In the genomic region with DNA sequence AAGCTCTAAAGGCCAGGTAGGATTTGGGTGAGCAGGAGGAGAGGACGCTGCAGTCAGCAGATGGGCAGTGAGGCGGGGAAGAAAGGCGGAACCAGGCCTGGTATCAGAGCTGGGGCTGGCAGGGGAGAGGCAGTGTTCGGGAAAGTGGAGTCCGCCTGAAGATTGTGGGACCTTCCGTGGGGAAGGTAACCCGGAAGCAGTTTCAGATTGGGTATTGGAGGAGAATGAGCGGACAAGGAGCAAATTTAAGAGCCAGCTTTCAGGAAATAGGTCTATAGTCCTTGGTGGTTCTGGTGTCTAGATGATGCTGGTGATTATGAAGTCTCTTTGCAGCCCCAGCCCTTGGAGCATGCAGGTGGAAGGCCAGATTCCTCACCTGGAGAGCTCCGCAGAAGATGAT, we compare ENCODE assay signal across 18 cellular contexts. TPM values are rescaled to one million over a fixed set of nuclear protein-coding genes. Genes with fewer than 3 reads are reported as not detected.
DNase-seq lines count a peak whose midpoint lies in the region; ATAC-seq, FAIRE-seq and TF ChIP-seq lines count a peak whose summit lies in the region.
"Had no signal": no experiment of that assay in that cellular context is flagged by ENCODE, and none has a peak within 500 bp of the region (broad histone marks: within the 10 kb centered on the region; RNA-seq: fewer than 3 reads in every experiment).

No MANE protein-coding gene starts in this region.

- H3K9ac ChIP-seq in H9 (ENCODE audit: extremely low read depth, insufficient read length, low read length) = no peak overlapping the region
- H3K9ac ChIP-seq in H1 (replicated peaks in 1 of 4; ENCODE audit: extremely low read depth in 1 of 4, low read depth in 3 of 4, low read length in 3 of 4) = no peak overlapping the region
- H3K9ac ChIP-seq: BLaER1, GM23248 had no signal

- H3K18ac ChIP-seq in H9 (ENCODE audit: insufficient read length, low read depth, low read length) (no peak overlapping the region), H1 (ENCODE audit: extremely low read depth, low read length) (no peak overlapping the region)

- H3K23me2 ChIP-seq in H9 (ENCODE audit: insufficient read length, low read depth, low read length, poor library complexity, severe bottlenecking) = no peaks in the 10 kb centered on the region
- no peaks in the 10 kb centered on the region for H3K23me2 ChIP-seq in H1 (ENCODE audit: low read depth, low read length)

- CTCF ChIA-PET in H1 (lab: Charles Lee; ENCODE audit: partially characterized antibody) = interaction anchor here (1.2 to 15.2 kb wide), 19 partner anchors 8 to 118 kb away, joined by 5 to 218 read pairs (median 20); a partner anchor contains a TSS

- H4K8ac ChIP-seq in H9 (replicated peaks; ENCODE audit: insufficient read length, low read depth, low read length) (no peak overlapping the region), H1 (ENCODE audit: extremely low read depth, insufficient read depth, low read length) (no peak overlapping the region)

- H3K23ac ChIP-seq in H9 (ENCODE audit: insufficient read length, low read depth, low read length) (no peak overlapping the region), H1 (ENCODE audit: insufficient read length) (no peak overlapping the region)

- FAIRE-seq in H1 (lab: Jason Lieb, UNC) (no peak), pancreas (lab: Jason Lieb, UNC) (no peak)
- FAIRE-seq: GM12878, HepG2 had no signal

- H3K27me3 ChIP-seq in H9 (ENCODE audit: insufficient read depth, low read length) = no peaks in the 10 kb centered on the region
- no peaks in the 10 kb centered on the region for H3K27me3 ChIP-seq in H1 (replicated peaks in 1 of 4; ENCODE audit: control insufficient read depth in 3 of 4, extremely low read depth in 1 of 4, insufficient read depth in 3 of 4, low read length in 3 of 4)
- H3K27me3 ChIP-seq in spleen (replicated peaks in 1 of 7) = no peaks in the 10 kb centered on the region
- no peaks in the 10 kb centered on the region for H3K27me3 ChIP-seq in pancreas
- H3K27me3 ChIP-seq: BLaER1 had no signal

- H2BK12ac ChIP-seq in H9 (ENCODE audit: insufficient read length, low read depth, low read length) = no peak overlapping the region
- H2BK12ac ChIP-seq in H1 (ENCODE audit: low read depth, low read length) = no peak overlapping the region

- H3K27ac ChIP-seq in H9 (ENCODE audit: insufficient read length, low read depth, low read length) (no peak overlapping the region), H1 (ENCODE audit: low read depth, low read length) (no peak overlapping the region), spleen (no peak overlapping the region), pancreas (no peak overlapping the region)
- H3K27ac ChIP-seq: BLaER1 had no signal

- H2BK15ac ChIP-seq in H9 (ENCODE audit: low read depth, low read length) (no peak overlapping the region), H1 (ENCODE audit: low read length) (no peak overlapping the region)

- TF ChIP-seq RAD21 in H1 (IDR thresholded peaks at IDR 0.05 in 1 of 2, conservative IDR thresholded peaks at IDR 0.05 in 1 of 2; ENCODE audit: low read depth in 2 of 2, low read length in 2 of 2) = no peak

- H2AFZ ChIP-seq in H9 (ENCODE audit: low read length) = no peak overlapping the region
- H2AFZ ChIP-seq in H1 (ENCODE audit: low read length) = no peak overlapping the region
- H2AFZ ChIP-seq: GM23248 had no signal

- H3K4me3 ChIP-seq in H1 (ENCODE audit: extremely low read depth in 1 of 4, insufficient read depth in 2 of 4, low read depth in 3 of 4, low read length in 4 of 4) = no peak overlapping the region
- no peak overlapping the region for H3K4me3 ChIP-seq in spleen
- H3K4me3 ChIP-seq in pancreas = no peak overlapping the region
- H3K4me3 ChIP-seq: BLaER1, GM12878, GM23248 had no signal

- H3K79me1 ChIP-seq in H9 (ENCODE audit: insufficient read depth, low read depth, low read length, poor library complexity, severe bottlenecking) = peaks cover 5% of the 10 kb centered on the region
- H3K79me1 ChIP-seq in H1 (ENCODE audit: low read depth, low read length) = peaks cover 25% of the 10 kb centered on the region

- H3K4me2 ChIP-seq in H9 (ENCODE audit: insufficient read depth, insufficient read length, low read length) (no peak overlapping the region), H1 (ENCODE audit: insufficient read depth in 1 of 2, low read depth in 2 of 2, low read length in 2 of 2) (no peak overlapping the region)
- H3K4me2 ChIP-seq: BLaER1 had no signal

- TF ChIP-seq CTCF in H9 (conservative IDR thresholded peaks at IDR 0.05) (no peak), H1 (IDR thresholded peaks at IDR 0.05; ENCODE audit: control extremely low read depth in 1 of 3, insufficient read depth in 1 of 3, low read depth in 1 of 3, low read length in 3 of 3) (no peak), neural crest cell (conservative IDR thresholded peaks at IDR 0.05) (no peak), spleen (IDR thresholded peaks at IDR 0.05 in 8 of 11, conservative IDR thresholded peaks at IDR 0.05 in 3 of 11) (no peak), pancreas (IDR thresholded peaks at IDR 0.05) (no peak)

- no peak overlapping the region for H4K5ac ChIP-seq in H9 (ENCODE audit: insufficient read length, low read depth, low read length)
- H4K5ac ChIP-seq in H1 (ENCODE audit: insufficient read length, low read depth, low read length) = no peak overlapping the region

- POLR2A ChIA-PET in H1 (lab: Charles Lee; ENCODE audit: partially characterized antibody) = interaction anchor here (0.6 to 1.5 kb wide), 3 partner anchors 23 to 294 kb away, joined by 3 to 5 read pairs (median 3); no protein-coding TSS in a partner anchor

- H3K27ac Mint-ChIP-seq in H9 (peak overlapping the region; percentile 32 to 84 (median 74); a peak in 5 of 7 replicates), neural crest cell (ENCODE audit: unreplicated experiment) (peak overlapping the region; percentile 53)
- H3K27ac Mint-ChIP-seq: CD14-positive monocyte had no signal

- H3T11ph ChIP-seq in H9 (ENCODE audit: low read length) = no peak overlapping the region

- H3K4ac ChIP-seq in H9 (ENCODE audit: low read depth, low read length) = no peak overlapping the region
- no peak overlapping the region for H3K4ac ChIP-seq in H1 (replicated peaks; ENCODE audit: insufficient read length, low read depth, low read length)

- DNase-seq in H9 (no peak), H1 (ENCODE audit: low read depth in 1 of 2, low spot score in 2 of 2) (no peak), neural crest cell (ENCODE audit: low read depth, low spot score) (no peak), spleen (peak; percentile 22), midbrain (lab: John Stamatoyannopoulos, UW) (no peak), middle frontal gyrus (ENCODE audit: extremely low spot score, low spot score) (no peak), pancreas (no peak)
- DNase-seq: 8988T; CD4-positive, alpha-beta memory T cell; DMS 273 treated with DMSO at 0.1 percent for 48 hours; DMS53; DND-41; H7 had no signal

- H3K36me3 ChIP-seq in H1 (ENCODE audit: control insufficient read depth in 2 of 4, insufficient read depth in 4 of 4, low read length in 3 of 4) (peaks cover 2 to 5% (median 3%) of the 10 kb centered on the region in 4 experiments; a peak in 3 of 8 replicates), spleen (no peaks in the 10 kb centered on the region), pancreas (no peaks in the 10 kb centered on the region)
- H3K36me3 ChIP-seq: BLaER1 had no signal

- no peak overlapping the region for H2BK5ac ChIP-seq in H9 (ENCODE audit: insufficient read length, low read length)
- peak overlapping the region; percentile 28; the same call in 1 of the 2 replicates for H2BK5ac ChIP-seq in H1 (ENCODE audit: low read depth, low read length)

- no peak overlapping the region for H4K91ac ChIP-seq in H9 (ENCODE audit: insufficient read length, low read depth, low read length)
- no peak overlapping the region for H4K91ac ChIP-seq in H1 (replicated peaks; ENCODE audit: insufficient read length, low read length)

- H3K9me3 ChIP-seq in H9 (ENCODE audit: control insufficient read depth, low read depth, low read length) (no peaks in the 10 kb centered on the region), H1 (ENCODE audit: insufficient read depth in 2 of 2, low read depth in 1 of 2, low read length in 1 of 2) (no peaks in the 10 kb centered on the region), spleen (no peaks in the 10 kb centered on the region), pancreas (no peaks in the 10 kb centered on the region)
- H3K9me3 ChIP-seq: BLaER1 had no signal

- no peak for TF ChIP-seq EP300 in H1 (IDR thresholded peaks at IDR 0.05; ENCODE audit: borderline replicate concordance in 1 of 2, low read depth in 2 of 2, low read length in 2 of 2)

- H2AK5ac ChIP-seq in H9 (ENCODE audit: insufficient read length, low read length) (no peak overlapping the region), H1 (ENCODE audit: low read depth, low read length) (no peak overlapping the region)

- H3K9me3 Mint-ChIP-seq in H9 = no peaks in the 10 kb centered on the region
- no peaks in the 10 kb centered on the region for H3K9me3 Mint-ChIP-seq in neural crest cell
- H3K9me3 Mint-ChIP-seq: CD4-positive, alpha-beta memory T cell had no signal

- no peak overlapping the region for H3K4me3 Mint-ChIP-seq in H9
- H3K4me3 Mint-ChIP-seq in neural crest cell = no peak overlapping the region
- H3K4me3 Mint-ChIP-seq: CD14-positive monocyte; CD4-positive, alpha-beta memory T cell had no signal

- H3K27me3 Mint-ChIP-seq in H9 (ENCODE audit: low read depth) = no peaks in the 10 kb centered on the region
- H3K27me3 Mint-ChIP-seq in neural crest cell (ENCODE audit: low read depth) = no peaks in the 10 kb centered on the region

- H3K14ac ChIP-seq in H9 (ENCODE audit: insufficient read depth, low read length) (no peak overlapping the region), H1 (ENCODE audit: insufficient read length) (no peak overlapping the region)

- H3K56ac ChIP-seq in H9 (ENCODE audit: insufficient read length, low read depth, low read length) (no peak overlapping the region), H1 (replicated peaks; ENCODE audit: insufficient read length, low read depth, low read length) (no peak overlapping the region)

- H2BK20ac ChIP-seq in H9 (ENCODE audit: low read depth, low read length, poor library complexity, severe bottlenecking) (no peak overlapping the region), H1 (ENCODE audit: low read length) (no peak overlapping the region)

- intact Hi-C loops in spleen (cut with DNase I; ENCODE audit: low total_unique reads) (no loop called here), pancreas (cut with DNase I) (no loop called here)

- H2BK120ac ChIP-seq in H9 (ENCODE audit: low read depth, low read length, poor library complexity, severe bottlenecking) (no peak overlapping the region), H1 (replicated peaks; ENCODE audit: low read depth, low read length) (no peak overlapping the region)

- H3K4me1 Mint-ChIP-seq in H9 = peaks cover 72 to 78% of the 10 kb centered on the region in 2 experiments
- peaks cover 58% of the 10 kb centered on the region for H3K4me1 Mint-ChIP-seq in neural crest cell
- H3K4me1 Mint-ChIP-seq: CD14-positive monocyte; CD4-positive, alpha-beta memory T cell had no signal

- H3K79me2 ChIP-seq in H9 (ENCODE audit: insufficient read depth, low read length) (peaks cover 39% of the 10 kb centered on the region; the same call in 1 of the 2 replicates), H1 (ENCODE audit: control insufficient read depth in 1 of 2, insufficient read depth in 2 of 2, low read length in 2 of 2) (peaks cover 15 to 96% of the 10 kb centered on the region in 2 experiments)

- H3K36me3 Mint-ChIP-seq in H9 (ENCODE audit: insufficient read depth in 1 of 3, low read depth in 3 of 3) (peaks cover 13 to 32% (median 20%) of the 10 kb centered on the region in 3 experiments), neural crest cell (ENCODE audit: low read depth) (peaks cover 8% of the 10 kb centered on the region)
- H3K36me3 Mint-ChIP-seq: CD14-positive monocyte; CD4-positive, alpha-beta memory T cell had no signal

- no CpG with 5 or more reads among the region's 9 CpGs for WGBS in H9 (ENCODE audit: extremely low coverage, insufficient read length, low lambda C conversion rate)
- 95% methylated on average over 9 of the region's 9 CpGs; no CpG with 5 or more reads in 1 of the 2 experiments for WGBS in H1 (ENCODE audit: extremely low coverage in 1 of 2, insufficient coverage in 1 of 2, insufficient read length in 1 of 2, insufficient replicate concordance in 2 of 2, low coverage in 1 of 2, low lambda C conversion rate in 2 of 2, missing lambda C conversion rate in 1 of 2), 2 experiments
- WGBS in spleen, 5 donors = 95 to 98% (median 96%) methylated on average over 9 of the region's 9 CpGs
- WGBS in pancreas, 2 donors = 93 to 94% methylated on average over 9 of the region's 9 CpGs

- H3K4me1 ChIP-seq in H9 (ENCODE audit: insufficient read depth, low read length) (peaks cover 12% of the 10 kb centered on the region; the same call in 1 of the 2 replicates), H1 (replicated peaks in 1 of 4; ENCODE audit: control insufficient read depth in 3 of 4, insufficient read depth in 4 of 4, low read length in 3 of 4) (peaks cover 15 to 30% (median 18%) of the 10 kb centered on the region in 4 experiments), spleen (peaks cover 0 to 34% (median 18%) of the 10 kb centered on the region in 6 donors), pancreas (no peaks in the 10 kb centered on the region)
- H3K4me1 ChIP-seq: BLaER1 had no signal

- no peak for ATAC-seq in pancreas
- ATAC-seq: GM12878, HepG2 had no signal

- H4K20me1 ChIP-seq in H9 (ENCODE audit: control insufficient read depth, insufficient read depth, insufficient read length) (no peaks in the 10 kb centered on the region), H1 (replicated peaks in 1 of 2; ENCODE audit: control insufficient read depth in 1 of 2, insufficient read depth in 2 of 2, low read length in 2 of 2) (peaks cover 37 to 52% of the 10 kb centered on the region in 2 experiments)
- H4K20me1 ChIP-seq: BLaER1 had no signal

- TF ChIP-seq POLR2A in H1 (IDR thresholded peaks at IDR 0.05; ENCODE audit: control extremely low read depth in 1 of 2, low read depth in 2 of 2, low read length in 2 of 2) (no peak), spleen (IDR thresholded peaks at IDR 0.05) (no peak)

RNA-seq across cellular contexts. Expression of a gene that starts 51.0 kb away (rescaled TPM):
- 112 and 117 TPM in 2 replicates for total RNA-seq in H9 (2021)
- total RNA-seq in H1 (2021; fragmentation: NEBNext Ultra II Directional; extraction: Animal tissue kit (Norgen Biotek cat#: 25700)) = 108 and 110 TPM in 2 replicates
- polyA plus RNA-seq in H1 (2011; rRNA removed) = 27.5 and 49.5 TPM in 2 replicates
- polyA plus RNA-seq in H1 (2011; cell fraction: cytosol; rRNA removed) = 11.0 TPM
- polyA plus RNA-seq in H1 (2011; cell fraction: nucleus; rRNA removed) = 53.7 TPM
- 117 to 131 TPM (median 126 TPM) in 4 replicates for polyA plus RNA-seq in H1 (2012, experiment 1 of 2)
- polyA plus RNA-seq in H1 (2012, experiment 2 of 2) = 142 TPM
- 141 TPM for polyA plus RNA-seq in H1 (2013, experiment 1 of 2)
- polyA plus RNA-seq in H1 (2013, experiment 2 of 2) = 141 TPM
- polyA minus RNA-seq in H1 (2011; rRNA and poly(A)+ RNA removed) = 15.5 and 22.8 TPM in 2 replicates
- polyA minus RNA-seq in H1 (2011; cell fraction: cytosol; rRNA and poly(A)+ RNA removed) = 31.3 TPM
- 52.8 TPM for polyA minus RNA-seq in H1 (2011; cell fraction: nucleus; rRNA and poly(A)+ RNA removed)
- 40.3 and 41.8 TPM in 2 replicates for total RNA-seq in neural crest cell
- 10 to 100 TPM in 3 of 7 donors, 1 to 10 TPM in 4; 3.3 to 15.8 (median 9.8) TPM for total RNA-seq in spleen
- polyA plus RNA-seq in spleen = 1 to 10 TPM; 2.0 to 5.2 (median 2.4) TPM
- total RNA-seq in pancreas = 1 to 10 TPM; 1.1 to 3.6 (median 1.7) TPM
- 1 to 10 TPM; 3.1 to 4.0 TPM for polyA plus RNA-seq in pancreas
- total RNA-seq: CD4-positive, alpha-beta memory T cell had no signal
